ENCODE assay signal across 16 cellular contexts in genomic region chr10:49109669-49110335, GRCh38. TPM values are rescaled to one million over a fixed set of nuclear protein-coding genes. Genes with fewer than 3 reads are reported as not detected.
DNase-seq lines count a peak whose midpoint lies in the region; ATAC-seq lines count a peak whose summit lies in the region.
"Had no signal": no experiment of that assay in that cellular context is flagged by ENCODE, and none has a peak within 500 bp of the region (broad histone marks: within the 10 kb centered on the region; RNA-seq: fewer than 3 reads in every experiment).

No MANE protein-coding gene starts in this region.

- no peak overlapping the region for H3K4me2 ChIP-seq in mesenchymal stem cell (ENCODE audit: low read length, poor library complexity, severe bottlenecking)
- H3K4me2 ChIP-seq: GM23338, KMS-11 had no signal

- no peak overlapping the region for H3K4ac ChIP-seq in mesenchymal stem cell (ENCODE audit: low read depth in 1 of 2, low read length in 2 of 2)

- H3K4me3 Mint-ChIP-seq in natural killer cell treated with Interleukin-12 subunit alpha and Interleukin-12 subunit beta and Interleukin-15 and Interleukin-18, amount 100 ng/mL, for 72 hours = no peak overlapping the region
- H3K4me3 Mint-ChIP-seq: activated B cell treated with CpG ODN at 0.5 μM for 24 hours; central memory CD8-positive, alpha-beta T cell; GM23338 had no signal

- no peak for ATAC-seq in GM19455 (IDR thresholded peaks at IDR 0.05; ENCODE audit: unreplicated experiment)
- ATAC-seq in natural killer cell treated with Interleukin-12 subunit alpha and Interleukin-12 subunit beta and Interleukin-15 and Interleukin-18, amount 100 ng/mL, for 72 hours = no peak
- ATAC-seq in GM18519 (IDR thresholded peaks at IDR 0.05; ENCODE audit: low FRiP score, unreplicated experiment) = no peak
- ATAC-seq: GM23338 had no signal

- no peak overlapping the region for H2BK12ac ChIP-seq in mesenchymal stem cell (ENCODE audit: low read length in 2 of 2)

- H3K4me1 ChIP-seq in mesenchymal stem cell (ENCODE audit: control insufficient read depth, insufficient read depth, low read depth, low read length) (peaks cover 6% of the 10 kb centered on the region), urinary bladder (ENCODE audit: insufficient read depth) (no peaks in the 10 kb centered on the region)

- H2BK15ac ChIP-seq in mesenchymal stem cell (ENCODE audit: low read depth, poor library complexity, severe bottlenecking) = no peak overlapping the region

- H2BK120ac ChIP-seq in mesenchymal stem cell (ENCODE audit: low read depth, low read length) = no peak overlapping the region

- no peak overlapping the region for H2AK5ac ChIP-seq in mesenchymal stem cell (ENCODE audit: low read length, severe bottlenecking)

- H3K18ac ChIP-seq in mesenchymal stem cell (ENCODE audit: low read depth in 1 of 2, low read length in 2 of 2) = no peak overlapping the region

- no peaks in the 10 kb centered on the region for H3K9me3 ChIP-seq in mesenchymal stem cell (ENCODE audit: control insufficient read depth, low read length)
- H3K9me3 ChIP-seq: SJSA1 had no signal

- peaks cover 9 to 13% of the 10 kb centered on the region in 2 experiments for H3K36me3 ChIP-seq in mesenchymal stem cell (ENCODE audit: control insufficient read depth in 1 of 2, insufficient read depth in 2 of 2, low read depth in 1 of 2, low read length in 2 of 2)
- no peaks in the 10 kb centered on the region for H3K36me3 ChIP-seq in urinary bladder (ENCODE audit: insufficient read depth)

- DNase-seq in NCI-H146 (lab: John Stamatoyannopoulos, UW) (peak; percentile 32), NCI-H146 treated with DMSO at 0.1 percent for 48 hours (lab: John Stamatoyannopoulos, UW; ENCODE audit: unreplicated experiment) (no peak), fibroblast of gingiva (ENCODE audit: low read depth) (peak; percentile 80), mesenchymal stem cell (peak; percentile 52)
- no peak for DNase-seq in natural killer cell treated with Interleukin-12 subunit alpha and Interleukin-12 subunit beta and Interleukin-15 and Interleukin-18, amount 100 ng/mL, for 72 hours (ENCODE audit: low spot score)
- DNase-seq: activated B cell treated with CpG ODN at 0.5 μM for 24 hours, NCI-H226 had no signal

- 48% methylated on average over 9 of the region's 9 CpGs for WGBS in mesenchymal stem cell
- whole genome bisulfite sequencing in urinary bladder = 37% methylated on average over 9 of the region's 9 CpGs

- H3K4me3 ChIP-seq in mesenchymal stem cell (ENCODE audit: insufficient read depth in 1 of 2, low read depth in 1 of 2, low read length in 2 of 2) (peak overlapping the region in 1 of 2 experiments; percentile 43), urinary bladder (ENCODE audit: low read depth, low read length) (no peak overlapping the region)
- H3K4me3 ChIP-seq: GM23338, SJSA1 had no signal

- H3K36me3 Mint-ChIP-seq in natural killer cell treated with Interleukin-12 subunit alpha and Interleukin-12 subunit beta and Interleukin-15 and Interleukin-18, amount 100 ng/mL, for 72 hours = no peaks in the 10 kb centered on the region

- no peak overlapping the region for H3K27ac Mint-ChIP-seq in natural killer cell treated with Interleukin-12 subunit alpha and Interleukin-12 subunit beta and Interleukin-15 and Interleukin-18, amount 100 ng/mL, for 72 hours
- H3K27ac Mint-ChIP-seq: activated B cell treated with CpG ODN at 0.5 μM for 24 hours, GM23338 had no signal

- H2AFZ ChIP-seq in mesenchymal stem cell (ENCODE audit: low read depth, low read length) = no peak overlapping the region
- H2AFZ ChIP-seq: GM23338 had no signal

- no peak overlapping the region for H4K8ac ChIP-seq in mesenchymal stem cell (ENCODE audit: low read length)

- no peak overlapping the region for H3K14ac ChIP-seq in mesenchymal stem cell (ENCODE audit: low read length in 2 of 2)

- H3K9me3 Mint-ChIP-seq in natural killer cell treated with Interleukin-12 subunit alpha and Interleukin-12 subunit beta and Interleukin-15 and Interleukin-18, amount 100 ng/mL, for 72 hours = no peaks in the 10 kb centered on the region
- H3K9me3 Mint-ChIP-seq: activated B cell treated with CpG ODN at 0.5 μM for 24 hours; central memory CD8-positive, alpha-beta T cell; GM23338 had no signal

- H3K27me3 ChIP-seq in mesenchymal stem cell (ENCODE audit: control insufficient read depth in 1 of 2, insufficient read depth in 1 of 2, low read length in 2 of 2) = peaks cover 0 to 10% of the 10 kb centered on the region in 2 experiments
- H3K27me3 ChIP-seq: SJSA1 had no signal

- H3K27me3 Mint-ChIP-seq in natural killer cell treated with Interleukin-12 subunit alpha and Interleukin-12 subunit beta and Interleukin-15 and Interleukin-18, amount 100 ng/mL, for 72 hours = peaks cover 5 to 14% of the 10 kb centered on the region in 2 donors

- no peak overlapping the region for H2BK5ac ChIP-seq in mesenchymal stem cell (ENCODE audit: low read depth, low read length, poor library complexity, severe bottlenecking)

- peak overlapping the region; percentile 32 for H3K9ac ChIP-seq in mesenchymal stem cell (ENCODE audit: low read length)
- H3K9ac ChIP-seq: KMS-11 had no signal

- H3K4me1 Mint-ChIP-seq in natural killer cell treated with Interleukin-12 subunit alpha and Interleukin-12 subunit beta and Interleukin-15 and Interleukin-18, amount 100 ng/mL, for 72 hours (ENCODE audit: low read depth in 2 of 2) = peaks cover 2% of the 10 kb centered on the region in 2 donors
- H3K4me1 Mint-ChIP-seq: central memory CD8-positive, alpha-beta T cell had no signal

- peaks cover 8% of the 10 kb centered on the region for H3K79me1 ChIP-seq in mesenchymal stem cell (replicated peaks; ENCODE audit: low read length, poor library complexity, severe bottlenecking)

- no peak overlapping the region for H3K23ac ChIP-seq in mesenchymal stem cell (ENCODE audit: low read length in 2 of 2)

- no peak overlapping the region for H3K27ac ChIP-seq in mesenchymal stem cell (ENCODE audit: low read length, poor library complexity, severe bottlenecking)
- peak overlapping the region; percentile 51 for H3K27ac ChIP-seq in urinary bladder (ENCODE audit: low read depth)
- H3K27ac ChIP-seq: KMS-11, SJSA1 had no signal

- H4K91ac ChIP-seq in mesenchymal stem cell (ENCODE audit: low read length) = no peak overlapping the region

RNA-seq across cellular contexts. Expression of gene VSTM4, which starts 5.5 kb away (rescaled TPM):
- 1.1 TPM for polyA plus RNA-seq in mesenchymal stem cell (2013, experiment 1 of 2)
- polyA plus RNA-seq in mesenchymal stem cell (2013, experiment 2 of 2) = 1.2 TPM
- total RNA-seq in urinary bladder = 60.2 TPM
- 18.7 TPM for polyA plus RNA-seq in urinary bladder
- total RNA-seq in natural killer cell treated with Interleukin-12 subunit alpha and Interleukin-12 subunit beta and Interleukin-15 and Interleukin-18, amount 100 ng/mL, for 72 hours = under 1 TPM; 0.25 to 0.38 TPM
- total RNA-seq: activated B cell treated with CpG ODN at 0.5 μM for 24 hours had no signal

RNA-seq across cellular contexts. Expression of gene FAM170B, which starts 24.0 kb away (rescaled TPM):
- not detected for polyA plus RNA-seq in mesenchymal stem cell (2013, experiment 1 of 2)
- polyA plus RNA-seq in mesenchymal stem cell (2013, experiment 2 of 2) = not detected
- not detected for total RNA-seq in urinary bladder
- not detected for polyA plus RNA-seq in urinary bladder
- total RNA-seq in natural killer cell treated with Interleukin-12 subunit alpha and Interleukin-12 subunit beta and Interleukin-15 and Interleukin-18, amount 100 ng/mL, for 72 hours = under 1 TPM in 1 of 2 donors, not detected in 1; 0.31 TPM
- total RNA-seq: A172, activated B cell treated with CpG ODN at 0.5 μM for 24 hours, glomerular endothelial cell, GM23338, SJSA1 had no signal
- polyA plus RNA-seq: GM23338 had no signal

Comparison
In these comparisons a context has a peak if more than half of its experiments do, and no peak if none do; other contexts are left out.
1. DNase-seq: peak in NCI-H146 (single experiment), fibroblast of gingiva (single experiment) and mesenchymal stem cell (single experiment); none in NCI-H146 treated with DMSO at 0.1 percent for 48 hours (single experiment) and natural killer cell treated with Interleukin-12 subunit alpha and Interleukin-12 subunit beta and Interleukin-15 and Interleukin-18, amount 100 ng/mL, for 72 hours (single experiment).
2. RNA of gene VSTM4, which starts 5.5 kb away (total RNA-seq): 60.2 TPM in urinary bladder (single experiment); 0.25 to 0.38 TPM in natural killer cell treated with Interleukin-12 subunit alpha and Interleukin-12 subunit beta and Interleukin-15 and Interleukin-18, amount 100 ng/mL, for 72 hours; every median in the first group is over 10 times any median in the second.